In genomic region chr6:36577298-36577697, GRCh38 we compare ENCODE assay signal across 12 cellular contexts.
DNase-seq lines count a peak whose midpoint lies in the region; ATAC-seq and FAIRE-seq lines count a peak whose summit lies in the region.
"Had no signal": no experiment of that assay in that cellular context is flagged by ENCODE, and none has a peak within 500 bp of the region (broad histone marks: within the 10 kb centered on the region; RNA-seq: fewer than 3 reads in every experiment).

No MANE protein-coding gene starts in this region.

- DNase-seq in HTR-8/SVneo (ENCODE audit: insufficient read length, low spot score) (peak; percentile 91), astrocyte of the hippocampus (ENCODE audit: low read depth, low spot score) (peak; percentile 91), kidney tubule cell (ENCODE audit: low spot score) (peak; percentile 94), urothelium cell line (ENCODE audit: low spot score) (peak; percentile 85), KG1 (lab: John Stamatoyannopoulos, UW) (no peak)
- no peak for DNase-seq in activated T-cell treated with anti-CD3 and anti-CD28 coated beads, Interleukin-2, amount 50 U/mL, for 1 hour
- DNase-seq in stimulated activated CD4-positive, alpha-beta T cell treated with anti-CD3 and anti-CD28 coated beads, Interleukin-1b, Interleukin-23, amount 100 ng/mL, for 48 hours = no peak
- DNase-seq: activated CD4-positive, CD25-positive, alpha-beta regulatory T cell treated with anti-CD3 and anti-CD28 coated beads, Interleukin-2, amount 50 U/mL, for 72 hours; NCI-H69; occipital lobe had no signal

- FAIRE-seq in HTR-8/SVneo (lab: Jason Lieb, UNC) = no peak
- FAIRE-seq in urothelium cell line (lab: Jason Lieb, UNC) = no peak
- FAIRE-seq: H1 had no signal

- no peak for ATAC-seq in HG02571 (IDR thresholded peaks at IDR 0.05; ENCODE audit: unreplicated experiment)

Comparison
In these comparisons a context has a peak if more than half of its experiments do, and no peak if none do; other contexts are left out.
1. DNase-seq: peak in HTR-8/SVneo (single experiment), astrocyte of the hippocampus (single experiment), kidney tubule cell (single experiment) and urothelium cell line (single experiment); none in KG1 (single experiment), activated T-cell treated with anti-CD3 and anti-CD28 coated beads, Interleukin-2, amount 50 U/mL, for 1 hour (single experiment) and stimulated activated CD4-positive, alpha-beta T cell treated with anti-CD3 and anti-CD28 coated beads, Interleukin-1b, Interleukin-23, amount 100 ng/mL, for 48 hours (single experiment).